1 cellular context compared by ENCODE assay signal in genomic region chr17:28728364-28729200, GRCh38.
TF ChIP-seq lines count a peak whose summit lies in the region.

Gene NEK8, plus strand, starts transcription at chr17:28728788. Its CDS starts 26 bp downstream, at chr17:28728814.

TF ChIP-seq in HepG2, 621 proteins besides CTCF, POLR2A, EP300 and RAD21 (continued from another document and continues in another):
- TF ChIP-seq, protein P1, sequence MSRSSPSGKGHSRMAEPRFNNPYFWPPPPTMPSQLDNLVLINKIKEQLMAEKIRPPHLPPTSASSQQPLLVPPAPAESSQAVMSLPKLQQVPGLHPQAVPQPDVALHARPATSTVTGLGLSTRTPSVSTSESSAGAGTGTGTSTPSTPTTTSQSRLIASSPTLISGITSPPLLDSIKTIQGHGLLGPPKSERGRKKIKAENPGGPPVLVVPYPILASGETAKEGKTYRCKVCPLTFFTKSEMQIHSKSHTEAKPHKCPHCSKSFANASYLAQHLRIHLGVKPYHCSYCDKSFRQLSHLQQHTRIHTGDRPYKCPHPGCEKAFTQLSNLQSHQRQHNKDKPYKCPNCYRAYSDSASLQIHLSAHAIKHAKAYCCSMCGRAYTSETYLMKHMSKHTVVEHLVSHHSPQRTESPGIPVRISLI (CRISPR knock-in tag; IDR thresholded peaks at IDR 0.05; ENCODE audit: borderline replicate concordance): no peak
- TF ChIP-seq, protein P2, sequence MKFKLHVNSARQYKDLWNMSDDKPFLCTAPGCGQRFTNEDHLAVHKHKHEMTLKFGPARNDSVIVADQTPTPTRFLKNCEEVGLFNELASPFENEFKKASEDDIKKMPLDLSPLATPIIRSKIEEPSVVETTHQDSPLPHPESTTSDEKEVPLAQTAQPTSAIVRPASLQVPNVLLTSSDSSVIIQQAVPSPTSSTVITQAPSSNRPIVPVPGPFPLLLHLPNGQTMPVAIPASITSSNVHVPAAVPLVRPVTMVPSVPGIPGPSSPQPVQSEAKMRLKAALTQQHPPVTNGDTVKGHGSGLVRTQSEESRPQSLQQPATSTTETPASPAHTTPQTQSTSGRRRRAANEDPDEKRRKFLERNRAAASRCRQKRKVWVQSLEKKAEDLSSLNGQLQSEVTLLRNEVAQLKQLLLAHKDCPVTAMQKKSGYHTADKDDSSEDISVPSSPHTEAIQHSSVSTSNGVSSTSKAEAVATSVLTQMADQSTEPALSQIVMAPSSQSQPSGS (CRISPR knock-in tag; IDR thresholded peaks at IDR 0.05): no peak; the same call in 1 of the 2 replicates
- TF ChIP-seq ZNF230 (CRISPR knock-in tag; IDR thresholded peaks at IDR 0.05): peak; percentile 76; the same call in 1 of the 2 replicates
- TF ChIP-seq ZNF18 (CRISPR knock-in tag; IDR thresholded peaks at IDR 0.05; ENCODE audit: insufficient replicate concordance): no peak
- TF ChIP-seq MAZ (IDR thresholded peaks at IDR 0.05; ENCODE audit: borderline replicate concordance, low read depth, low read length): no peak
- TF ChIP-seq MAZ (CRISPR knock-in tag; IDR thresholded peaks at IDR 0.05; ENCODE audit: low read depth): peak; percentile 66
- TF ChIP-seq CEBPZ (IDR thresholded peaks at IDR 0.05; ENCODE audit: low read length): no peak
- TF ChIP-seq HIVEP1 (CRISPR knock-in tag; IDR thresholded peaks at IDR 0.05): no peak; the same call in 1 of the 2 replicates
- TF ChIP-seq, protein P3, sequence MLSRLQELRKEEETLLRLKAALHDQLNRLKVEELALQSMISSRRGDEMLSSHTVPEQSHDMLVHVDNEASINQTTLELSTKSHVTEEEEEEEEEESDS (CRISPR knock-in tag; IDR thresholded peaks at IDR 0.05; ENCODE audit: borderline replicate concordance): no peak
- 0 out of 2 replicates have a peak, but pooled peaks have one; percentile 10 for TF ChIP-seq SOX5 (CRISPR knock-in tag; IDR thresholded peaks at IDR 0.05; ENCODE audit: borderline replicate concordance)
- TF ChIP-seq WIZ (CRISPR knock-in tag; IDR thresholded peaks at IDR 0.05): no peak
- TF ChIP-seq GTF3A (CRISPR knock-in tag; conservative IDR thresholded peaks at IDR 0.05): no peak
- no peak for TF ChIP-seq BATF2 (CRISPR knock-in tag; IDR thresholded peaks at IDR 0.05)
- no peak for TF ChIP-seq HNF4G (IDR thresholded peaks at IDR 0.05; ENCODE audit: borderline replicate concordance, low read depth, low read length)
- TF ChIP-seq HNF4G (CRISPR knock-in tag; IDR thresholded peaks at IDR 0.05; ENCODE audit: borderline replicate concordance, low read depth): no peak
- no peak for TF ChIP-seq ZMYM3 (CRISPR knock-in tag; IDR thresholded peaks at IDR 0.05)
- no peak for TF ChIP-seq RNF2 (conservative IDR thresholded peaks at IDR 0.05; ENCODE audit: low read depth)
- no peak; the same call in 1 of the 2 replicates for TF ChIP-seq NFYB (CRISPR knock-in tag; IDR thresholded peaks at IDR 0.05)
- TF ChIP-seq, protein P4, sequence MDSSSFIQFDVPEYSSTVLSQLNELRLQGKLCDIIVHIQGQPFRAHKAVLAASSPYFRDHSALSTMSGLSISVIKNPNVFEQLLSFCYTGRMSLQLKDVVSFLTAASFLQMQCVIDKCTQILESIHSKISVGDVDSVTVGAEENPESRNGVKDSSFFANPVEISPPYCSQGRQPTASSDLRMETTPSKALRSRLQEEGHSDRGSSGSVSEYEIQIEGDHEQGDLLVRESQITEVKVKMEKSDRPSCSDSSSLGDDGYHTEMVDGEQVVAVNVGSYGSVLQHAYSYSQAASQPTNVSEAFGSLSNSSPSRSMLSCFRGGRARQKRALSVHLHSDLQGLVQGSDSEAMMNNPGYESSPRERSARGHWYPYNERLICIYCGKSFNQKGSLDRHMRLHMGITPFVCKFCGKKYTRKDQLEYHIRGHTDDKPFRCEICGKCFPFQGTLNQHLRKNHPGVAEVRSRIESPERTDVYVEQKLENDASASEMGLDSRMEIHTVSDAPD (CRISPR knock-in tag; IDR thresholded peaks at IDR 0.05): 0 out of 2 replicates have a peak, but pooled peaks have one; percentile 31
- no peak for TF ChIP-seq ETV6 (CRISPR knock-in tag; conservative IDR thresholded peaks at IDR 0.05)
- no peak for TF ChIP-seq ZNF740 (CRISPR knock-in tag; IDR thresholded peaks at IDR 0.05)
- peak; percentile 60 for TF ChIP-seq SALL1 (CRISPR knock-in tag; IDR thresholded peaks at IDR 0.05)
- no peak for TF ChIP-seq ZNF383 (CRISPR knock-in tag; IDR thresholded peaks at IDR 0.05; ENCODE audit: borderline replicate concordance)
- TF ChIP-seq MBD4 (IDR thresholded peaks at IDR 0.05; ENCODE audit: borderline replicate concordance, low read length): no peak
- TF ChIP-seq, protein P5, sequence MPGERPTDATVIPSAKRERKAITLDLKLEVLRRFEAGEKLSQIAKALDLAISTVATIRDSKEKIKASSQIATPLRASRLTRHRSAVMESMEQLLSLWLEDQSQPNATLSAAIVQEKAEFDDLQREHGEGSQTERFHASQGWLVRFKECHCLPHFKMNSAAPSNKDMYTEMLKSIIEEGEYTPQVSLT (CRISPR knock-in tag; IDR thresholded peaks at IDR 0.05; ENCODE audit: borderline replicate concordance, low read depth): no peak
- TF ChIP-seq TERF1 (CRISPR knock-in tag; IDR thresholded peaks at IDR 0.05): no peak
- TF ChIP-seq, protein P6, sequence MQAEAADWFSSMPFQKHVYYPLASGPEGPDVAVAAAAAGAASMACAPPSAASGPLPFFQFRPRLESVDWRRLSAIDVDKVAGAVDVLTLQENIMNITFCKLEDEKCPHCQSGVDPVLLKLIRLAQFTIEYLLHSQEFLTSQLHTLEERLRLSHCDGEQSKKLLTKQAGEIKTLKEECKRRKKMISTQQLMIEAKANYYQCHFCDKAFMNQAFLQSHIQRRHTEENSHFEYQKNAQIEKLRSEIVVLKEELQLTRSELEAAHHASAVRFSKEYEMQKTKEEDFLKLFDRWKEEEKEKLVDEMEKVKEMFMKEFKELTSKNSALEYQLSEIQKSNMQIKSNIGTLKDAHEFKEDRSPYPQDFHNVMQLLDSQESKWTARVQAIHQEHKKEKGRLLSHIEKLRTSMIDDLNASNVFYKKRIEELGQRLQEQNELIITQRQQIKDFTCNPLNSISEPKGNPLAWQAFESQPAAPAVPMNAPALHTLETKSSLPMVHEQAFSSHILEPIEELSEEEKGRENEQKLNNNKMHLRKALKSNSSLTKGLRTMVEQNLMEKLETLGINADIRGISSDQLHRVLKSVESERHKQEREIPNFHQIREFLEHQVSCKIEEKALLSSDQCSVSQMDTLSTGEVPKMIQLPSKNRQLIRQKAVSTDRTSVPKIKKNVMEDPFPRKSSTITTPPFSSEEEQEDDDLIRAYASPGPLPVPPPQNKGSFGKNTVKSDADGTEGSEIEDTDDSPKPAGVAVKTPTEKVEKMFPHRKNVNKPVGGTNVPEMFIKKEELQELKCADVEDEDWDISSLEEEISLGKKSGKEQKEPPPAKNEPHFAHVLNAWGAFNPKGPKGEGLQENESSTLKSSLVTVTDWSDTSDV (CRISPR knock-in tag; IDR thresholded peaks at IDR 0.05): no peak
- peak; percentile 84 for TF ChIP-seq MAX (IDR thresholded peaks at IDR 0.05)
- no peak for TF ChIP-seq CHCHD3 (CRISPR knock-in tag; IDR thresholded peaks at IDR 0.05)
- no peak; the same call in 1 of the 2 replicates for TF ChIP-seq ZNF761 (CRISPR knock-in tag; conservative IDR thresholded peaks at IDR 0.05)
- no peak for TF ChIP-seq POGZ (CRISPR knock-in tag; IDR thresholded peaks at IDR 0.05)
- TF ChIP-seq NR1H2 (CRISPR knock-in tag; IDR thresholded peaks at IDR 0.05; ENCODE audit: borderline replicate concordance, low read depth): 0 out of 2 replicates have a peak, but pooled peaks have one; percentile 77
- 0 out of 2 replicates have a peak, but pooled peaks have one; percentile 34 for TF ChIP-seq FOXM1 (CRISPR knock-in tag; IDR thresholded peaks at IDR 0.05)
- no peak for TF ChIP-seq SOX6 (IDR thresholded peaks at IDR 0.05)
- peak; percentile 33 for TF ChIP-seq SOX6 (CRISPR knock-in tag; IDR thresholded peaks at IDR 0.05)
- TF ChIP-seq THRA (CRISPR knock-in tag; IDR thresholded peaks at IDR 0.05; ENCODE audit: borderline replicate concordance): no peak; the same call in 1 of the 2 replicates
- no peak for TF ChIP-seq ZNF660 (CRISPR knock-in tag; IDR thresholded peaks at IDR 0.05; ENCODE audit: borderline replicate concordance, low read depth)
- TF ChIP-seq, protein P7, sequence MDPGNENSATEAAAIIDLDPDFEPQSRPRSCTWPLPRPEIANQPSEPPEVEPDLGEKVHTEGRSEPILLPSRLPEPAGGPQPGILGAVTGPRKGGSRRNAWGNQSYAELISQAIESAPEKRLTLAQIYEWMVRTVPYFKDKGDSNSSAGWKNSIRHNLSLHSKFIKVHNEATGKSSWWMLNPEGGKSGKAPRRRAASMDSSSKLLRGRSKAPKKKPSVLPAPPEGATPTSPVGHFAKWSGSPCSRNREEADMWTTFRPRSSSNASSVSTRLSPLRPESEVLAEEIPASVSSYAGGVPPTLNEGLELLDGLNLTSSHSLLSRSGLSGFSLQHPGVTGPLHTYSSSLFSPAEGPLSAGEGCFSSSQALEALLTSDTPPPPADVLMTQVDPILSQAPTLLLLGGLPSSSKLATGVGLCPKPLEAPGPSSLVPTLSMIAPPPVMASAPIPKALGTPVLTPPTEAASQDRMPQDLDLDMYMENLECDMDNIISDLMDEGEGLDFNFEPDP (CRISPR knock-in tag; conservative IDR thresholded peaks at IDR 0.05): no peak
- 0 out of 2 replicates have a peak, but pooled peaks have one; percentile 5 for TF ChIP-seq ZFP62 (CRISPR knock-in tag; IDR thresholded peaks at IDR 0.05)
- TF ChIP-seq ZBTB1 (CRISPR knock-in tag; IDR thresholded peaks at IDR 0.05; ENCODE audit: borderline replicate concordance): no peak
- TF ChIP-seq TOPORS (CRISPR knock-in tag; IDR thresholded peaks at IDR 0.05): peak; percentile 49; the same call in 1 of the 2 replicates
